In genomic region chr4:182969651-182970279, GRCh38 we compare ENCODE assay signal across 10 cellular contexts.
DNase-seq lines count a peak whose midpoint lies in the region; ATAC-seq lines count a peak whose summit lies in the region.
"Had no signal": no experiment of that assay in that cellular context is flagged by ENCODE, and none has a peak within 500 bp of the region (broad histone marks: within the 10 kb centered on the region; RNA-seq: fewer than 3 reads in every experiment).

No MANE protein-coding gene starts in this region.

- DNase-seq in NCI-H82 (lab: John Stamatoyannopoulos, UW) (peak; percentile 13), NCI-H82 treated with DMSO at 0.1 percent for 48 hours (lab: John Stamatoyannopoulos, UW; ENCODE audit: unreplicated experiment) (no peak), MV-4-11 (lab: John Stamatoyannopoulos, UW) (peak; percentile 82), pons (ENCODE audit: low spot score) (peak; percentile 5), HCEC 1CT (no peak), NCI-H1694 (lab: John Stamatoyannopoulos, UW) (no peak), kidney glomerular epithelial cell (lab: John Stamatoyannopoulos, UW) (no peak)
- DNase-seq: activated T-cell treated with anti-CD3 and anti-CD28 coated beads, Interleukin-2, amount 50 U/mL, for 48 hours; NCI-H1930 had no signal

- ATAC-seq in HG02852 (IDR thresholded peaks at IDR 0.05; ENCODE audit: unreplicated experiment), result peak; percentile 74

Comparison
In these comparisons a context has a peak if more than half of its experiments do, and no peak if none do; other contexts are left out.
1. DNase-seq: peak in NCI-H82 (single experiment), MV-4-11 (single experiment) and pons (single experiment); none in NCI-H82 treated with DMSO at 0.1 percent for 48 hours (single experiment), HCEC 1CT (single experiment), NCI-H1694 (single experiment) and kidney glomerular epithelial cell (single experiment).